Comparison of ENCODE assay signal across 12 cellular contexts in genomic region chr5:36442796-36443195, GRCh38.
A peak's percentile ranks its signal among the peaks of the same experiment; 100 is the strongest.
DNase-seq lines count a peak whose midpoint lies in the region; ATAC-seq and TF ChIP-seq lines count a peak whose summit lies in the region.
"Had no signal": no experiment of that assay in that cellular context is flagged by ENCODE, and none has a peak within 500 bp of the region (broad histone marks: within the 10 kb centered on the region; RNA-seq: fewer than 3 reads in every experiment).

No MANE protein-coding gene starts in this region.

- H3K4me1 Mint-ChIP-seq in CD8-positive, alpha-beta T cell (ENCODE audit: low read depth): no peaks in the 10 kb centered on the region

- H3K27ac ChIP-seq in HUES48 (ENCODE audit: low read depth, low read length): peak overlapping the region; percentile 55
- no peak overlapping the region for H3K27ac ChIP-seq in CD8-positive, alpha-beta T cell (ENCODE audit: low read depth, low read length)

- CTCF ChIA-PET in CD8-positive, alpha-beta T cell (lab: Charles Lee): no interaction called here

- no peaks in the 10 kb centered on the region for H3K9me3 Mint-ChIP-seq in CD8-positive, alpha-beta T cell
- H3K9me3 Mint-ChIP-seq: effector memory CD8-positive, alpha-beta T cell had no signal

- H3K27me3 Mint-ChIP-seq in CD8-positive, alpha-beta T cell (ENCODE audit: low read depth): peaks cover 4% of the 10 kb centered on the region

- intact Hi-C loops in head of caudate nucleus (cut with DNase I): loop anchor here (10.0 kb wide), 1 partner anchor 52 kb away; no protein-coding TSS in a partner anchor
- intact Hi-C loops in CD8-positive, alpha-beta T cell (cut with DNase I, micrococcal nuclease): no loop called here

- no peak for ATAC-seq in CD8-positive, alpha-beta T cell
- ATAC-seq in HG03442 (IDR thresholded peaks at IDR 0.05; ENCODE audit: unreplicated experiment): no peak
- ATAC-seq: effector memory CD8-positive, alpha-beta T cell had no signal

- no peak overlapping the region for H3K4me3 Mint-ChIP-seq in CD8-positive, alpha-beta T cell
- H3K4me3 Mint-ChIP-seq: effector memory CD8-positive, alpha-beta T cell had no signal

- no peaks in the 10 kb centered on the region for H3K36me3 Mint-ChIP-seq in CD8-positive, alpha-beta T cell

- TF ChIP-seq CTCF in CD8-positive, alpha-beta T cell (IDR thresholded peaks at IDR 0.05): no peak

- POLR2A ChIA-PET in CD8-positive, alpha-beta T cell (lab: Charles Lee): no interaction called here

- no peaks in the 10 kb centered on the region; the same call in 1 of the 2 replicates for H3K4me1 ChIP-seq in HUES48 (ENCODE audit: control insufficient read depth, insufficient read depth, low read length)
- no peaks in the 10 kb centered on the region for H3K4me1 ChIP-seq in CD8-positive, alpha-beta T cell (ENCODE audit: insufficient read depth, low read length)

- H3K9ac ChIP-seq in HUES48 (ENCODE audit: low read depth, low read length): no peak overlapping the region

- H3K27ac Mint-ChIP-seq in CD8-positive, alpha-beta T cell: no peak overlapping the region
- H3K27ac Mint-ChIP-seq: effector memory CD8-positive, alpha-beta T cell had no signal

- DNase-seq in EH (ENCODE audit: low read depth): peak; percentile 29
- DNase-seq in amniotic stem cell (lab: John Stamatoyannopoulos, UW): peak; percentile 18
- DNase-seq in kidney tubule cell (ENCODE audit: low spot score): peak; percentile 50
- no peak for DNase-seq in head of caudate nucleus
- no peak for DNase-seq in CD8-positive, alpha-beta T cell
- no peak for DNase-seq in NCI-H1930 (lab: John Stamatoyannopoulos, UW)
- DNase-seq: DMS79; effector memory CD8-positive, alpha-beta T cell; NCI-H2227 treated with DMSO at 0.1 percent for 48 hours; posterior cingulate gyrus had no signal

- H3K36me3 ChIP-seq in HUES48 (ENCODE audit: control insufficient read depth, insufficient read depth, low read length): no peaks in the 10 kb centered on the region
- H3K36me3 ChIP-seq in CD8-positive, alpha-beta T cell (ENCODE audit: insufficient read depth, low read length): no peaks in the 10 kb centered on the region

- no peak overlapping the region for H3K4me3 ChIP-seq in HUES48 (ENCODE audit: low read depth, low read length)
- H3K4me3 ChIP-seq in CD8-positive, alpha-beta T cell (ENCODE audit: low read depth, low read length): no peak overlapping the region

- H3K9me3 ChIP-seq in HUES48 (ENCODE audit: control insufficient read depth, insufficient read depth, low read length): no peaks in the 10 kb centered on the region
- no peaks in the 10 kb centered on the region for H3K9me3 ChIP-seq in CD8-positive, alpha-beta T cell (ENCODE audit: low read length)

- no peaks in the 10 kb centered on the region for H3K27me3 ChIP-seq in HUES48 (ENCODE audit: control insufficient read depth, insufficient read depth, low read length)
- no peaks in the 10 kb centered on the region for H3K27me3 ChIP-seq in CD8-positive, alpha-beta T cell (ENCODE audit: insufficient read depth, low read length)

Comparison
In these comparisons a context has a peak if more than half of its experiments do, and no peak if none do; other contexts are left out.
1. DNase-seq: peak in EH (single experiment), amniotic stem cell (single experiment) and kidney tubule cell (single experiment); none in head of caudate nucleus (0 of 42), CD8-positive, alpha-beta T cell (0 of 7) and NCI-H1930 (0 of 2).